Comparison of ENCODE assay signal across 3 cellular contexts in the genomic region with DNA sequence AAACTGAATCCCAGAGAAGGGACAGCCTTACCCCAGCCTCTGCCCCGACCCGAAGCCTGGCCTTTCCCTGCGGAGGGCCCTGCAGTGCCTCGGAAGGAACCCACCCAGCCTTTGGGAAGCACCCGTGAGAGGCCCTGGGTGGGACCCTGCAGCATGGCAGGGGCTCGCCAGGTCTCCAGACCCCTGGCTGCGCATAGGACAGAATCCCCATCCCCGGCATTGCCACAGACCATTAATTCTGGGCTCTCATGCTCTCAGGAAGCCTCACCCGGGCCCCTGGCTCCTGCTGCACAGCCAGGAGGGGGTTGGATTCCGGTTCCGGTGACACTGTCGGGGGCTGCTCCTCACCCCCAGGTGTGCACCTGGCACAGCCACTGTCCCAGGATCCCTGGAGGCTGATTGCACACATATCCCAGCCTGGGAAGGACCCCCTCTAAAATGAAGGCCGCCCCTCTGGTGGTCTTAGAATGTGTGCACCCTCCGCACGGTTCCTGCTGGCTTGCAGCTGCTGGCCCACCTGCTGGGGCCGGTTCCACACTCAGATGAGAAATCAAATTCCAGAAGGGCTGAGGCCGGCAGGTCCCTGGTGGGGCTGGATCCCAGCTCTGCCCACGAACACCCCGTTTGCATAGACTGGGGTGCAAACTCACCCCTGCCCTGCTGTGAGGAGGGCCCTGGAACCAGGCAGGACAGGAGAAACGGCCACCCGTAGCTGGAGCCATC.
A peak's percentile ranks its signal among the peaks of the same experiment; 100 is the strongest.
TF ChIP-seq lines count a peak whose summit lies in the region.

No MANE protein-coding gene starts in this region.

TF ChIP-seq in A549, 52 proteins besides CTCF, POLR2A, EP300 and RAD21 (continued from another document):
- TF ChIP-seq EHF (CRISPR knock-in tag; IDR thresholded peaks at IDR 0.05) = no peak
- TF ChIP-seq, protein P1, sequence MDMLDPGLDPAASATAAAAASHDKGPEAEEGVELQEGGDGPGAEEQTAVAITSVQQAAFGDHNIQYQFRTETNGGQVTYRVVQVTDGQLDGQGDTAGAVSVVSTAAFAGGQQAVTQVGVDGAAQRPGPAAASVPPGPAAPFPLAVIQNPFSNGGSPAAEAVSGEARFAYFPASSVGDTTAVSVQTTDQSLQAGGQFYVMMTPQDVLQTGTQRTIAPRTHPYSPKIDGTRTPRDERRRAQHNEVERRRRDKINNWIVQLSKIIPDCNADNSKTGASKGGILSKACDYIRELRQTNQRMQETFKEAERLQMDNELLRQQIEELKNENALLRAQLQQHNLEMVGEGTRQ (IDR thresholded peaks at IDR 0.05) = no peak
- no peak for TF ChIP-seq FOSB (CRISPR knock-in tag; IDR thresholded peaks at IDR 0.05)
- TF ChIP-seq CBX2 (IDR thresholded peaks at IDR 0.05; ENCODE audit: borderline replicate concordance, low read depth) = no peak
- TF ChIP-seq GATA3 (IDR thresholded peaks at IDR 0.05; ENCODE audit: borderline replicate concordance) = no peak
- no peak for TF ChIP-seq KDM5A (IDR thresholded peaks at IDR 0.05)
- TF ChIP-seq, protein P2, sequence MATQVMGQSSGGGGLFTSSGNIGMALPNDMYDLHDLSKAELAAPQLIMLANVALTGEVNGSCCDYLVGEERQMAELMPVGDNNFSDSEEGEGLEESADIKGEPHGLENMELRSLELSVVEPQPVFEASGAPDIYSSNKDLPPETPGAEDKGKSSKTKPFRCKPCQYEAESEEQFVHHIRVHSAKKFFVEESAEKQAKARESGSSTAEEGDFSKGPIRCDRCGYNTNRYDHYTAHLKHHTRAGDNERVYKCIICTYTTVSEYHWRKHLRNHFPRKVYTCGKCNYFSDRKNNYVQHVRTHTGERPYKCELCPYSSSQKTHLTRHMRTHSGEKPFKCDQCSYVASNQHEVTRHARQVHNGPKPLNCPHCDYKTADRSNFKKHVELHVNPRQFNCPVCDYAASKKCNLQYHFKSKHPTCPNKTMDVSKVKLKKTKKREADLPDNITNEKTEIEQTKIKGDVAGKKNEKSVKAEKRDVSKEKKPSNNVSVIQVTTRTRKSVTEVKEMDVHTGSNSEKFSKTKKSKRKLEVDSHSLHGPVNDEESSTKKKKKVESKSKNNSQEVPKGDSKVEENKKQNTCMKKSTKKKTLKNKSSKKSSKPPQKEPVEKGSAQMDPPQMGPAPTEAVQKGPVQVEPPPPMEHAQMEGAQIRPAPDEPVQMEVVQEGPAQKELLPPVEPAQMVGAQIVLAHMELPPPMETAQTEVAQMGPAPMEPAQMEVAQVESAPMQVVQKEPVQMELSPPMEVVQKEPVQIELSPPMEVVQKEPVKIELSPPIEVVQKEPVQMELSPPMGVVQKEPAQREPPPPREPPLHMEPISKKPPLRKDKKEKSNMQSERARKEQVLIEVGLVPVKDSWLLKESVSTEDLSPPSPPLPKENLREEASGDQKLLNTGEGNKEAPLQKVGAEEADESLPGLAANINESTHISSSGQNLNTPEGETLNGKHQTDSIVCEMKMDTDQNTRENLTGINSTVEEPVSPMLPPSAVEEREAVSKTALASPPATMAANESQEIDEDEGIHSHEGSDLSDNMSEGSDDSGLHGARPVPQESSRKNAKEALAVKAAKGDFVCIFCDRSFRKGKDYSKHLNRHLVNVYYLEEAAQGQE (IDR thresholded peaks at IDR 0.05) = no peak
- no peak for TF ChIP-seq CEBPB (IDR thresholded peaks at IDR 0.05)
- TF ChIP-seq SREBF2 (IDR thresholded peaks at IDR 0.05) = no peak

TF ChIP-seq in HEK293, 187 proteins besides CTCF, POLR2A, EP300 and RAD21 (continued from another document and continues in another):
- TF ChIP-seq, protein P3, sequence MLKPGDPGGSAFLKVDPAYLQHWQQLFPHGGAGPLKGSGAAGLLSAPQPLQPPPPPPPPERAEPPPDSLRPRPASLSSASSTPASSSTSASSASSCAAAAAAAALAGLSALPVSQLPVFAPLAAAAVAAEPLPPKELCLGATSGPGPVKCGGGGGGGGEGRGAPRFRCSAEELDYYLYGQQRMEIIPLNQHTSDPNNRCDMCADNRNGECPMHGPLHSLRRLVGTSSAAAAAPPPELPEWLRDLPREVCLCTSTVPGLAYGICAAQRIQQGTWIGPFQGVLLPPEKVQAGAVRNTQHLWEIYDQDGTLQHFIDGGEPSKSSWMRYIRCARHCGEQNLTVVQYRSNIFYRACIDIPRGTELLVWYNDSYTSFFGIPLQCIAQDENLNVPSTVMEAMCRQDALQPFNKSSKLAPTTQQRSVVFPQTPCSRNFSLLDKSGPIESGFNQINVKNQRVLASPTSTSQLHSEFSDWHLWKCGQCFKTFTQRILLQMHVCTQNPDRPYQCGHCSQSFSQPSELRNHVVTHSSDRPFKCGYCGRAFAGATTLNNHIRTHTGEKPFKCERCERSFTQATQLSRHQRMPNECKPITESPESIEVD (tag by site-specific recombination; IDR thresholded peaks at IDR 0.05) = no peak
- TF ChIP-seq, protein P4, sequence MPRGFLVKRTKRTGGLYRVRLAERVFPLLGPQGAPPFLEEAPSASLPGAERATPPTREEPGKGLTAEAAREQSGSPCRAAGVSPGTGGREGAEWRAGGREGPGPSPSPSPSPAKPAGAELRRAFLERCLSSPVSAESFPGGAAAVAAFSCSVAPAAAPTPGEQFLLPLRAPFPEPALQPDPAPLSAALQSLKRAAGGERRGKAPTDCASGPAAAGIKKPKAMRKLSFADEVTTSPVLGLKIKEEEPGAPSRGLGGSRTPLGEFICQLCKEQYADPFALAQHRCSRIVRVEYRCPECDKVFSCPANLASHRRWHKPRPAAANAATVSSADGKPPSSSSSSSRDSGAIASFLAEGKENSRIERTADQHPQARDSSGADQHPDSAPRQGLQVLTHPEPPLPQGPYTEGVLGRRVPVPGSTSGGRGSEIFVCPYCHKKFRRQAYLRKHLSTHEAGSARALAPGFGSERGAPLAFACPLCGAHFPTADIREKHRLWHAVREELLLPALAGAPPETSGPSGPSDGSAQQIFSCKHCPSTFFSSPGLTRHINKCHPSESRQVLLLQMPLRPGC (tag by site-specific recombination; IDR thresholded peaks at IDR 0.05) = 0 out of 2 replicates have a peak, but pooled peaks have one; percentile 12
- TF ChIP-seq GLIS1 (tag by site-specific recombination; IDR thresholded peaks at IDR 0.05) = peak; percentile 84
- TF ChIP-seq ZIC2 (tag by site-specific recombination; IDR thresholded peaks at IDR 0.05) = peak; percentile 88
- TF ChIP-seq PATZ1 (tag by site-specific recombination; IDR thresholded peaks at IDR 0.05) = peak; percentile 43
- TF ChIP-seq ZNF629 (tag by site-specific recombination; IDR thresholded peaks at IDR 0.05) = peak; percentile 13; the same call in 1 of the 2 replicates
- TF ChIP-seq ZBTB17 (tag by site-specific recombination; IDR thresholded peaks at IDR 0.05) = 0 out of 2 replicates have a peak, but pooled peaks have one; percentile 6

TF ChIP-seq in WTC11, 78 proteins besides CTCF, POLR2A, EP300 and RAD21 (continued from another document):
- TF ChIP-seq, protein P5, sequence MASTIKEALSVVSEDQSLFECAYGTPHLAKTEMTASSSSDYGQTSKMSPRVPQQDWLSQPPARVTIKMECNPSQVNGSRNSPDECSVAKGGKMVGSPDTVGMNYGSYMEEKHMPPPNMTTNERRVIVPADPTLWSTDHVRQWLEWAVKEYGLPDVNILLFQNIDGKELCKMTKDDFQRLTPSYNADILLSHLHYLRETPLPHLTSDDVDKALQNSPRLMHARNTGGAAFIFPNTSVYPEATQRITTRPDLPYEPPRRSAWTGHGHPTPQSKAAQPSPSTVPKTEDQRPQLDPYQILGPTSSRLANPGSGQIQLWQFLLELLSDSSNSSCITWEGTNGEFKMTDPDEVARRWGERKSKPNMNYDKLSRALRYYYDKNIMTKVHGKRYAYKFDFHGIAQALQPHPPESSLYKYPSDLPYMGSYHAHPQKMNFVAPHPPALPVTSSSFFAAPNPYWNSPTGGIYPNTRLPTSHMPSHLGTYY (CRISPR knock-in tag; IDR thresholded peaks at IDR 0.05) = no peak
- TF ChIP-seq RORB (CRISPR knock-in tag; IDR thresholded peaks at IDR 0.05) (no peak), CREB1 (CRISPR knock-in tag; IDR thresholded peaks at IDR 0.05) (no peak), ZNF281 (CRISPR knock-in tag; IDR thresholded peaks at IDR 0.05) (no peak), OVOL2 (CRISPR knock-in tag; IDR thresholded peaks at IDR 0.05; ENCODE audit: borderline replicate concordance) (no peak), ZNF317 (CRISPR knock-in tag; IDR thresholded peaks at IDR 0.05; ENCODE audit: borderline replicate concordance, low read depth) (no peak)
- TF ChIP-seq, protein P6, sequence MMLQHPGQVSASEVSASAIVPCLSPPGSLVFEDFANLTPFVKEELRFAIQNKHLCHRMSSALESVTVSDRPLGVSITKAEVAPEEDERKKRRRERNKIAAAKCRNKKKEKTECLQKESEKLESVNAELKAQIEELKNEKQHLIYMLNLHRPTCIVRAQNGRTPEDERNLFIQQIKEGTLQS (CRISPR knock-in tag; conservative IDR thresholded peaks at IDR 0.05) = no peak
TF ChIP-seq in WTC11: peak in this region for 0.
